Comparison of ENCODE assay signal across 8 cellular contexts in the genomic region with DNA sequence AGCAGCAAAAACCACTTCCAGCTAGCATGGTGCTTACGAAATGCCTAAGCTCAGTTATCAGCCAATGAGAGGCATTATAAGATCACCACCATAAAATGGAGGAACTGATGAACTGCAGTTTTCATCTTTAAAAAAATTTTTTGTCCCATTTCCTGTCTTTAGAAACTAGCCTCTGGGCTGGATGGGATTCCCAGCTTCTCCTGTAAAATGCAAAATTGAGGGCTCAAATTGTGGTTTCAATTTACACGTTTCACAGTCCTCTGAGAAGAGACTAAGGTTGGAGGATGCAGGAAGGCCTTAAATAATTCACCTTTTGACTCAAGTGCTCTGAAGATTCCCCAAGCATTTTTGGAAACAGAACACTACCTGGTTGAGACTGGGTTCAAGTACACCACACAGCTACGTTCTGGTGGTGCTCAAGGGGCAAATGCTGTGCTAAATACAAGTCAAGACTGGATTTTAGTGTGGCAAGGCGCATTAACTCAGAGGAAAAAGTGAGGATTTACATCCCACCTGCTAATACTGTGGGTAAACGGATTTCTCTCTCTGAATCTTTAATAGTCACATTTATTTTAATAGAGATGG. TPM values are rescaled to one million over a fixed set of nuclear protein-coding genes. Genes with fewer than 3 reads are reported as not detected.
DNase-seq lines count a peak whose midpoint lies in the region; ATAC-seq and TF ChIP-seq lines count a peak whose summit lies in the region.

No MANE protein-coding gene starts in this region.

- no peaks in the 10 kb centered on the region for H3K9me2 ChIP-seq in OCI-LY1 (ENCODE audit: low read depth, low read length)

- no peak for TF ChIP-seq POLR2A in heart left ventricle (IDR thresholded peaks at IDR 0.05)

- H2AFZ ChIP-seq in OCI-LY1 (ENCODE audit: low read length) = peak overlapping the region; percentile 39

- WGBS in heart left ventricle, 4 donors = 23 to 34% (median 26%) methylated on average over 5 of the region's 5 CpGs

- H3K4me2 ChIP-seq in OCI-LY1 (ENCODE audit: low read length) = peak overlapping the region; percentile 74

- TF ChIP-seq CTCF in heart left ventricle (IDR thresholded peaks at IDR 0.05) = no peak
- no peak for TF ChIP-seq CTCF in OCI-LY1 (IDR thresholded peaks at IDR 0.05; ENCODE audit: low read length)
- no peak for TF ChIP-seq CTCF in type B pancreatic cell (conservative IDR thresholded peaks at IDR 0.05)

- H3K4me3 ChIP-seq in heart left ventricle (peak overlapping the region; percentile 79 to 99 (median 90)), OCI-LY1 (ENCODE audit: low read depth, low read length, poor library complexity, severe bottlenecking) (peak overlapping the region; percentile 75)

- peak overlapping the region; percentile 94 for H3K27ac Mint-ChIP-seq in central memory CD8-positive, alpha-beta T cell (ENCODE audit: low read depth)
- H3K27ac Mint-ChIP-seq in memory B cell (peak overlapping the region; percentile 92), type B pancreatic cell (peak overlapping the region; percentile 91)

- ATAC-seq in heart left ventricle = no peak
- no peak for ATAC-seq in left ventricle myocardium superior
- ATAC-seq in central memory CD8-positive, alpha-beta T cell (replicated peaks; ENCODE audit: extremely low read depth, poor library complexity, severe bottlenecking) = no peak
- no peak for ATAC-seq in memory B cell (ENCODE audit: low read depth)
- ATAC-seq in GM21381 (IDR thresholded peaks at IDR 0.05; ENCODE audit: unreplicated experiment) = no peak

- H3K27me3 ChIP-seq in heart left ventricle = no peaks in the 10 kb centered on the region
- H3K27me3 ChIP-seq in OCI-LY1 (ENCODE audit: insufficient read depth, low read length) = no peaks in the 10 kb centered on the region

- H3K9me3 ChIP-seq in heart left ventricle (peaks cover 0 to 9% (median 0%) of the 10 kb centered on the region in 12 donors), OCI-LY1 (ENCODE audit: low read length) (peaks cover 3% of the 10 kb centered on the region; the same call in 1 of the 2 replicates)

- peaks cover 13% of the 10 kb centered on the region for H3K36me3 Mint-ChIP-seq in central memory CD8-positive, alpha-beta T cell (ENCODE audit: insufficient read depth)
- H3K36me3 Mint-ChIP-seq in memory B cell (peaks cover 6% of the 10 kb centered on the region), type B pancreatic cell (peaks cover 12% of the 10 kb centered on the region)

- H3K4me1 ChIP-seq in heart left ventricle (peaks cover 0 to 17% (median 11%) of the 10 kb centered on the region in 12 donors), OCI-LY1 (ENCODE audit: insufficient read depth, low read length, severe bottlenecking) (peaks cover 13% of the 10 kb centered on the region)

- H4K20me1 ChIP-seq in OCI-LY1 (ENCODE audit: insufficient read depth, low read length) = no peaks in the 10 kb centered on the region

- no peaks in the 10 kb centered on the region for H3K27me3 Mint-ChIP-seq in central memory CD8-positive, alpha-beta T cell
- H3K27me3 Mint-ChIP-seq in memory B cell (no peaks in the 10 kb centered on the region), type B pancreatic cell (no peaks in the 10 kb centered on the region)

- peak overlapping the region; percentile 84 for H3K4me3 Mint-ChIP-seq in central memory CD8-positive, alpha-beta T cell
- H3K4me3 Mint-ChIP-seq in memory B cell (peak overlapping the region; percentile 94), type B pancreatic cell (peak overlapping the region; percentile 94)

- DNase-seq in heart left ventricle = no peak
- no peak for DNase-seq in left ventricle myocardium superior
- DNase-seq in central memory CD8-positive, alpha-beta T cell (ENCODE audit: low spot score in 2 of 2) = no peak
- DNase-seq in memory B cell (ENCODE audit: low spot score in 2 of 2) = no peak
- DNase-seq in type B pancreatic cell (ENCODE audit: extremely low spot score, unreplicated experiment) = no peak
- no peak for DNase-seq in NCI-H1436 treated with DMSO at 0.1 percent for 48 hours (lab: John Stamatoyannopoulos, UW)

- peak overlapping the region; percentile 76 for H3K9ac ChIP-seq in OCI-LY1 (ENCODE audit: low read length)

- intact Hi-C loops in heart left ventricle (cut with DNase I) (loop anchor here in 6 of 10 donors (5.0 to 10.0 kb wide), 6 partner anchors 117 to 389 kb away; a partner anchor contains a TSS), left ventricle myocardium superior (cut with micrococcal nuclease) (no loop called here)

- H3K4me1 Mint-ChIP-seq in central memory CD8-positive, alpha-beta T cell = peaks cover 28% of the 10 kb centered on the region
- peaks cover 7% of the 10 kb centered on the region for H3K4me1 Mint-ChIP-seq in memory B cell
- peaks cover 8% of the 10 kb centered on the region for H3K4me1 Mint-ChIP-seq in type B pancreatic cell (ENCODE audit: unreplicated experiment)

- H3K36me3 ChIP-seq in heart left ventricle (peaks cover 0 to 8% (median 7%) of the 10 kb centered on the region in 9 donors), OCI-LY1 (ENCODE audit: insufficient read depth, low read length) (no peaks in the 10 kb centered on the region)

- H3F3A ChIP-seq in OCI-LY1 (ENCODE audit: insufficient read depth, low read length) = no peaks in the 10 kb centered on the region; the same call in 1 of the 2 replicates

- no peaks in the 10 kb centered on the region for H3K9me3 Mint-ChIP-seq in central memory CD8-positive, alpha-beta T cell
- peaks cover 2% of the 10 kb centered on the region for H3K9me3 Mint-ChIP-seq in memory B cell
- H3K9me3 Mint-ChIP-seq in type B pancreatic cell = no peaks in the 10 kb centered on the region

- H3K27ac ChIP-seq in heart left ventricle = peak overlapping the region; percentile 94 to 100 (median 98)
- H3K27ac ChIP-seq in OCI-LY1 (ENCODE audit: low read depth, low read length, poor library complexity, severe bottlenecking) = peak overlapping the region; percentile 37

- no peaks in the 10 kb centered on the region for H3K79me2 ChIP-seq in OCI-LY1 (ENCODE audit: insufficient read depth, low read length)

RNA-seq across cellular contexts. Expression of a gene that starts 0.9 kb away (rescaled TPM):
- total RNA-seq in heart left ventricle = 10 to 100 TPM; 10.7 to 20.2 (median 17.0) TPM
- polyA plus RNA-seq in heart left ventricle = 1 to 10 TPM; 3.8 to 7.2 TPM
- total RNA-seq in left ventricle myocardium superior = 19.4 TPM
- total RNA-seq in type B pancreatic cell (ENCODE audit: low replicate concordance) = 2.0 and 6.9 TPM in 2 replicates

RNA-seq across cellular contexts. Expression of a gene that starts 35.0 kb away (rescaled TPM):
- total RNA-seq in heart left ventricle (10 to 100 TPM; 15.6 to 29.7 (median 19.0) TPM), left ventricle myocardium superior (23.6 TPM), type B pancreatic cell (ENCODE audit: low replicate concordance) (31.5 and 32.2 TPM in 2 replicates)
- 1 to 10 TPM; 8.9 to 9.4 TPM for polyA plus RNA-seq in heart left ventricle
